Comparison of ENCODE assay signal across 13 cellular contexts in genomic region chr2:182949572-182950189, GRCh38.
A peak's percentile ranks its signal among the peaks of the same experiment; 100 is the strongest.
DNase-seq lines count a peak whose midpoint lies in the region; ATAC-seq, FAIRE-seq and TF ChIP-seq lines count a peak whose summit lies in the region.
"Had no signal": no experiment of that assay in that cellular context is flagged by ENCODE, and none has a peak within 500 bp of the region (broad histone marks: within the 10 kb centered on the region; RNA-seq: fewer than 3 reads in every experiment).

No MANE protein-coding gene starts in this region.

- H3K27ac ChIP-seq in keratinocyte (ENCODE audit: control insufficient read depth, insufficient read depth, low read length) = peak overlapping the region; percentile 62
- H3K27ac ChIP-seq: colonic mucosa, ovary had no signal

- H3K4me3 ChIP-seq in astrocyte of the spinal cord (ENCODE audit: low read depth, low read length) = no peak overlapping the region
- no peak overlapping the region for H3K4me3 ChIP-seq in keratinocyte (ENCODE audit: control insufficient read depth in 2 of 3, extremely low read depth in 1 of 3, insufficient read depth in 2 of 3, low read depth in 1 of 3, low read length in 3 of 3)
- H3K4me3 ChIP-seq: colonic mucosa, ovary had no signal

- FAIRE-seq in keratinocyte (lab: Jason Lieb, UNC) = no peak

- H3K27me3 ChIP-seq in keratinocyte (ENCODE audit: control insufficient read depth, extremely low read depth, insufficient read depth, low read length) = no peaks in the 10 kb centered on the region
- H3K27me3 ChIP-seq: colonic mucosa, ovary had no signal

- H3K4me1 ChIP-seq in keratinocyte (ENCODE audit: control insufficient read depth, extremely low read depth, insufficient read depth, low read length) = peaks cover 11% of the 10 kb centered on the region
- H3K4me1 ChIP-seq: colonic mucosa had no signal

- dilution Hi-C loops in keratinocyte (cut with MboI; ENCODE audit: extremely low pct_ligation_motif_present, low sequenced_read_pairs) = no loop called here

- peaks cover 4% of the 10 kb centered on the region for H3K79me2 ChIP-seq in keratinocyte (ENCODE audit: control insufficient read depth, insufficient read depth, low read length)

- ATAC-seq in GM21390 (IDR thresholded peaks at IDR 0.05; ENCODE audit: unreplicated experiment) (no peak), HG02610 (IDR thresholded peaks at IDR 0.05; ENCODE audit: unreplicated experiment) (no peak)

- no peak overlapping the region for H2AFZ ChIP-seq in keratinocyte (ENCODE audit: control insufficient read depth, low read length)

- no peaks in the 10 kb centered on the region for H4K20me1 ChIP-seq in keratinocyte (ENCODE audit: control insufficient read depth, extremely low read depth, insufficient read depth, low read length)

- TF ChIP-seq CTCF in astrocyte of the spinal cord (IDR thresholded peaks at IDR 0.05; ENCODE audit: low read depth, low read length) = no peak
- TF ChIP-seq CTCF in keratinocyte (optimal IDR thresholded peaks at IDR 0.05 in 1 of 3, IDR thresholded peaks at IDR 0.05 in 1 of 3, conservative IDR thresholded peaks at IDR 0.05 in 1 of 3; ENCODE audit: extremely low read depth in 1 of 3, insufficient read depth in 2 of 3, low read length in 3 of 3) = no peak

- H3K36me3 ChIP-seq in keratinocyte (ENCODE audit: control insufficient read depth in 2 of 2, extremely low read depth in 1 of 2, insufficient read depth in 2 of 2, low read length in 2 of 2) = peaks cover 5 to 25% of the 10 kb centered on the region in 2 experiments
- H3K36me3 ChIP-seq: colonic mucosa, ovary had no signal

- in situ Hi-C loops in astrocyte of the spinal cord (cut with HindIII; ENCODE audit: low sequenced_read_pairs) = no loop called here

- H3K4me2 ChIP-seq in keratinocyte (ENCODE audit: control insufficient read depth, extremely low read depth, insufficient read depth, low read depth, low read length) = no peak overlapping the region

- H3K9ac ChIP-seq in keratinocyte (ENCODE audit: control insufficient read depth, extremely low read depth, insufficient read depth, low read length) = no peak overlapping the region

- no peaks in the 10 kb centered on the region for H3K9me1 ChIP-seq in keratinocyte (ENCODE audit: control insufficient read depth, extremely low read depth, insufficient read depth, low read length)

- no peaks in the 10 kb centered on the region for H3K9me3 ChIP-seq in keratinocyte (ENCODE audit: control insufficient read depth, low read depth, low read length)
- H3K9me3 ChIP-seq: colonic mucosa, ovary had no signal

- DNase-seq in EL (peak; percentile 44), LHCN-M2 (ENCODE audit: low read depth) (peak; percentile 39), astrocyte of the spinal cord (ENCODE audit: low read depth, low spot score) (peak; percentile 17), keratinocyte (ENCODE audit: low read depth, low spot score) (no peak), DMS79 treated with DMSO at 0.1 percent for 48 hours (lab: John Stamatoyannopoulos, UW) (no peak), globus pallidus (ENCODE audit: low spot score) (no peak)
- DNase-seq: activated CD8-positive, alpha-beta memory T cell treated with anti-CD3 and anti-CD28 coated beads, Interleukin-2, amount 50 U/mL, for 4 hours; colonic mucosa; GF-D8; MV-4-11; ovary had no signal

Comparison
In these comparisons a context has a peak if more than half of its experiments do, and no peak if none do; other contexts are left out.
1. DNase-seq: peak in EL (single experiment), LHCN-M2 (single experiment) and astrocyte of the spinal cord (single experiment); none in keratinocyte (single experiment), DMS79 treated with DMSO at 0.1 percent for 48 hours (single experiment) and globus pallidus (single experiment).